ENCODE assay signal across 8 cellular contexts in genomic region chr3:155870133-155870944, GRCh38. TPM values are rescaled to one million over a fixed set of nuclear protein-coding genes. Genes with fewer than 3 reads are reported as not detected.
A peak's percentile ranks its signal among the peaks of the same experiment; 100 is the strongest.
DNase-seq lines count a peak whose midpoint lies in the region; ATAC-seq, FAIRE-seq and TF ChIP-seq lines count a peak whose summit lies in the region.

Gene GMPS (plus strand): TSS chr3:155870650. CDS start chr3:155870871, 221 bp downstream.

- intact Hi-C loops in left ventricle myocardium superior (cut with micrococcal nuclease) (loop anchor here (10.0 kb wide), 1 partner anchor 66 kb away; the partner anchor contains the start of gene C3orf33), psoas muscle (cut with DNase I) (loop anchor here (2.0 to 5.0 kb wide), 2 partner anchors 16 to 63 kb away; partner anchors contain the start of genes SLC33A1 (in 2 of the 2) and C3orf33 (in 1 of the 2))

- H3K27ac ChIP-seq in psoas muscle = peak within 1 kb of the TSS; percentile 90

- H3K27ac Mint-ChIP-seq in T-helper 1 cell treated with Interleukin-12 subunit alpha and Interleukin-12 subunit beta and Interleukin-4 antibody, amounts not matched to agents 30 μg/mL and 1 μg/mL, for 36 hours = peak within 1 kb of the TSS; percentile 99

- no peaks in the 10 kb centered on the region for H3K27me3 Mint-ChIP-seq in T-helper 1 cell treated with Interleukin-12 subunit alpha and Interleukin-12 subunit beta and Interleukin-4 antibody, amounts not matched to agents 30 μg/mL and 1 μg/mL, for 36 hours (ENCODE audit: low read depth)

- H3K9me3 ChIP-seq in psoas muscle = no peaks in the 10 kb centered on the region

- H3K4me1 Mint-ChIP-seq in T-helper 1 cell treated with Interleukin-12 subunit alpha and Interleukin-12 subunit beta and Interleukin-4 antibody, amounts not matched to agents 30 μg/mL and 1 μg/mL, for 36 hours (ENCODE audit: low read depth) = peaks cover 20% of the 10 kb centered on the region

- no peaks in the 10 kb centered on the region for H3K27me3 ChIP-seq in psoas muscle (ENCODE audit: insufficient read depth in 3 of 3, low read length in 2 of 3)

- H3K9me3 Mint-ChIP-seq in T-helper 1 cell treated with Interleukin-12 subunit alpha and Interleukin-12 subunit beta and Interleukin-4 antibody, amounts not matched to agents 30 μg/mL and 1 μg/mL, for 36 hours = no peaks in the 10 kb centered on the region

- H3K4me3 ChIP-seq in psoas muscle = peak within 1 kb of the TSS; percentile 85

- peaks cover 3% of the 10 kb centered on the region for H3K36me3 Mint-ChIP-seq in T-helper 1 cell treated with Interleukin-12 subunit alpha and Interleukin-12 subunit beta and Interleukin-4 antibody, amounts not matched to agents 30 μg/mL and 1 μg/mL, for 36 hours (ENCODE audit: low read depth)

- FAIRE-seq in urothelium cell line (lab: Jason Lieb, UNC) = no peak

- peak; percentile 70 for TF ChIP-seq POLR2A in GM15510 (IDR thresholded peaks at IDR 0.05; ENCODE audit: borderline replicate concordance, extremely low read depth, insufficient read length)

- 0 to 1% (median 1%) methylated on average over 61 to 83 of the region's 83 CpGs for WGBS in psoas muscle, 3 donors

- TF ChIP-seq CTCF in psoas muscle (IDR thresholded peaks at IDR 0.05) = peak; percentile 59

- ATAC-seq in HG02885 (IDR thresholded peaks at IDR 0.05; ENCODE audit: poor library complexity, unreplicated experiment) (peak; percentile 89), left ventricle myocardium superior (peak; percentile 97), psoas muscle (peak; percentile 96 to 99 (median 98))

- no peaks in the 10 kb centered on the region for H3K36me3 ChIP-seq in psoas muscle (ENCODE audit: insufficient read depth in 1 of 2, low read depth in 1 of 2)

- H3K4me3 Mint-ChIP-seq in T-helper 1 cell treated with Interleukin-12 subunit alpha and Interleukin-12 subunit beta and Interleukin-4 antibody, amounts not matched to agents 30 μg/mL and 1 μg/mL, for 36 hours = peak within 1 kb of the TSS; percentile 100

- DNase-seq in NCI-H1694 (lab: John Stamatoyannopoulos, UW) (peak; percentile 80), amygdala (lab: John Stamatoyannopoulos, UW) (peak; percentile 65 to 99 (median 91)), left ventricle myocardium superior (peak; percentile 98), psoas muscle (peak; percentile 95 to 97), urothelium cell line (ENCODE audit: low spot score) (peak; percentile 94)

- peaks cover 19% of the 10 kb centered on the region for H3K4me1 ChIP-seq in psoas muscle

RNA-seq across cellular contexts. Expression of gene GMPS, which starts in this region (rescaled TPM):
- total RNA-seq in left ventricle myocardium superior (32.5 TPM), psoas muscle (10 to 100 TPM; 24.7 to 31.3 (median 28.3) TPM)
- 10 to 100 TPM; 20.8 to 29.5 (median 27.8) TPM for polyA plus RNA-seq in psoas muscle

Comparison
In these comparisons a context has a peak if more than half of its experiments do, and no peak if none do; other contexts are left out.
1. Peak in every context shown above with its lines: DNase-seq, ATAC-seq, H3K4me3 ChIP-seq and H3K27ac ChIP-seq.